In genomic region chr6:63677282-63677681, GRCh38 we compare ENCODE assay signal across 1 cellular context.
TF ChIP-seq lines count a peak whose summit lies in the region.

No MANE protein-coding gene starts in this region.

TF ChIP-seq in IMR-90, 13 proteins besides CTCF, POLR2A, EP300 and RAD21 (continued from another document):
- TF ChIP-seq MAZ (IDR thresholded peaks at IDR 0.05; ENCODE audit: borderline replicate concordance, low read depth, low read length), result no peak
- no peak for TF ChIP-seq BHLHE40 (IDR thresholded peaks at IDR 0.05; ENCODE audit: low read depth, low read length)
- no peak for TF ChIP-seq RFX5 (IDR thresholded peaks at IDR 0.05; ENCODE audit: low read depth, low read length)
- no peak for TF ChIP-seq SMC3 (IDR thresholded peaks at IDR 0.05; ENCODE audit: low read depth, low read length)
